In genomic region chr2:103167599-103167998, GRCh38 we compare ENCODE assay signal across 24 cellular contexts.
"Had no signal": no experiment of that assay in that cellular context is flagged by ENCODE, and none has a peak within 500 bp of the region (broad histone marks: within the 10 kb centered on the region; RNA-seq: fewer than 3 reads in every experiment).

No MANE protein-coding gene starts in this region.

- H3K27ac ChIP-seq: left lung, lower lobe of right lung, parathyroid adenoma, psoas muscle, right atrium auricular region, right lobe of liver, suprapubic skin, thoracic aorta, tibial nerve, vagina had no signal

- H3K27me3 ChIP-seq: left lung, right atrium auricular region, right lobe of liver, suprapubic skin, tibial nerve, vagina had no signal

- DNase-seq: head of caudate nucleus; hippocampal formation; left colon; left lung; lower lobe of right lung; mammary epithelial cell; mesendoderm; naive B cell; natural killer cell; nephron progenitor cell; occipital lobe; psoas muscle; right lobe of liver; stimulated activated CD4-positive, alpha-beta T cell treated with anti-CD3 and anti-CD28 coated beads, Interleukin-2, amount 100 ng/mL, for 24 hours; stimulated activated CD4-positive, alpha-beta T cell treated with anti-CD3 and anti-CD28 coated beads, Interleukin-4, amount 100 ng/mL, for 1 hour; stimulated activated naive B cell treated with anti-CD40 and anti-IgM and Interleukin-4, amounts not matched to agents 10 μg/mL and 1 μg/mL and 100 μg/mL, for 72 hours had no signal

- H3K4me2 ChIP-seq: smooth muscle cell had no signal

- H3K4me1 ChIP-seq: left lung, lower lobe of right lung, parathyroid adenoma, psoas muscle, right atrium auricular region, right lobe of liver, suprapubic skin, tibial nerve, vagina had no signal

- H3K9ac ChIP-seq: parathyroid adenoma had no signal

- H3K36me3 ChIP-seq: left lung, lower lobe of right lung, right atrium auricular region, right lobe of liver, suprapubic skin, thoracic aorta, tibial nerve, vagina had no signal

- H3K9me3 ChIP-seq: left lung, lower lobe of right lung, right atrium auricular region, right lobe of liver, suprapubic skin, thoracic aorta, tibial nerve, vagina had no signal

- FAIRE-seq: keratinocyte had no signal

- H3K4me3 ChIP-seq: left lung, lower lobe of right lung, psoas muscle, right atrium auricular region, right lobe of liver, smooth muscle cell, suprapubic skin, thoracic aorta, tibial nerve, vagina had no signal

- ATAC-seq: left lung; lower lobe of right lung; natural killer cell; psoas muscle; stimulated activated naive B cell treated with anti-CD40 and anti-IgM and Interleukin-4, amounts not matched to agents 10 μg/mL and 1 μg/mL and 100 μg/mL, for 72 hours had no signal

- H2AFZ ChIP-seq: parathyroid adenoma had no signal
